Comparison of ENCODE assay signal across 1 cellular context in the genomic region with DNA sequence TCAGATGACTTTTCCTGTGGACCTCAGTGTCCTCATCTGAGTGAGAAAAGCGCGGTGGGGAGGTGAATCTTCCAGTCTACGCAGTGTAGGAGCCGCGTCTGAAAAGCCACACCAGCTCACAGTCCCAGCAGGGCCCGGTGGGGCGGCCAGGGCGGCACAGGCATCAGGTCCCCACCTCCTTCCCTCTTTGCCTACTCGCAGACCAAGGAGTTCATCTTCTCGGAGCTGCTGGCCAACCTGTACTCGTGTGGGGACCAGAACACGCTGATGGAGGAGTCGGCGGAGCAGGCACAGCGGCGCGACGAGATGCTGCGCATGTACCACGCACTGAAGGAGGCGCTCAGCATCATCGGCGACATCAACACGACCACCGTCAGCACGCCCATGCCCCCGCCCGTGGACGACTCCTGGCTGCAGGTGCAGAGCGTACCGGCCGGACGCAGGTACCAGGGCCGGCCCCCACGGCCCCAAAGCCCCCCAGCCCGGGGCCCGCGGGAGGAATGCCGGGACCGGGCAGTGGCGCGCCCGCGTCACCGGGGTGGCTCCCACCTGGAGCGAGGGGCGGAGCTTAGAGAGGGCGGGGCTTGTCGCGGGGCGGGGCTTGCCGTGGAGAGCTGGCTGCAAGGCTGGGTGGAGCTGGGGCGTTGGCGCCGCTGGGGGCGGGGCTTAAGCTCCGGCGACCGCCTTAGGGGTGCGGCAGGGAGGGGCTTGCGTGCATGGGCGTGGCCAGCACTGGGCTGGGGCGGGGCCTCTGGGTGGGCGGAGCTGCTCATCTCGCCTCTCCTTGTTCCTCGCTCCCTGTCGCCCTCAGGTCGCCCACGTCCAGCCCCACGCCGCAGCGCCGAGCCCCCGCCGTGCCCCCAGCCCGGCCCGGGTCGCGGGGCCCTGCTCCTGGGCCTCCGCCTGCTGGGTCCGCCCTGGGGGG.
TF ChIP-seq lines count a peak whose summit lies in the region.

No MANE protein-coding gene starts in this region.

TF ChIP-seq in endothelial cell of umbilical vein, 7 proteins besides CTCF, POLR2A, EP300 and RAD21 (continued from another document):
- TF ChIP-seq JUN (IDR thresholded peaks at IDR 0.05; ENCODE audit: borderline replicate concordance, insufficient read depth, insufficient read length, low read depth) (no peak), EZH2 (IDR thresholded peaks at IDR 0.05; ENCODE audit: borderline replicate concordance, low read depth, low read length, severe bottlenecking) (no peak)
TF ChIP-seq in endothelial cell of umbilical vein: peak in this region for 0.
